ENCODE assay signal across 12 cellular contexts in the genomic region with DNA sequence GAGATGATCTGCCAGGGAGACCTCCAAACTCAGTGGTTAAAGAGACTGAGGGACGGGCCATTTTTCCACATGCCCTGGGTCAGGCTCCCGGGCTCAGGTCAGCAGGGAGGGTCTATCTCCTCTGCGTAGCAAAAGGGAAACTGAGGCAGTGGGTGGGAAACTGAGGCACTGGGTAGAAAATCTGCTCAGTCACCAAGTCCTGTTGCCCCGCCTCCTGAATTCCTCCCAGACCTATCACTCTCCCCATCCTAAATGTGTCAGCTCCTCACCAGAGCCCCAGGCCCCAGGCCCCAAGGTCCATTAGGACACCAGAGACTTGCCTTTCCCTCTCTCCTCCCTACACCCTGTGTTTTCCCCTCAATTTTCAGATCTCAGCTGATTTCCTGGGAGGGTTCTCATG. TPM values are rescaled to one million over a fixed set of nuclear protein-coding genes. Genes with fewer than 3 reads are reported as not detected.
DNase-seq lines count a peak whose midpoint lies in the region; TF ChIP-seq lines count a peak whose summit lies in the region.
"Had no signal": no experiment of that assay in that cellular context is flagged by ENCODE, and none has a peak within 500 bp of the region (broad histone marks: within the 10 kb centered on the region; RNA-seq: fewer than 3 reads in every experiment).

No MANE protein-coding gene starts in this region.

- no peak overlapping the region for H3K27ac ChIP-seq in WERI-Rb-1
- H3K27ac ChIP-seq in right atrium auricular region = no peak overlapping the region
- H3K27ac ChIP-seq in suprapubic skin = no peak overlapping the region
- H3K27ac ChIP-seq in mesendoderm (ENCODE audit: low read depth, low read length) = no peak overlapping the region
- H3K27ac ChIP-seq: hepatocyte had no signal

- H3K36me3 Mint-ChIP-seq in activated CD4-positive, alpha-beta T cell treated with anti-CD3 and anti-CD28 coated beads, Interleukin-2, amount 10 ng/mL, durations not matched to agents 7 days and 5 days (ENCODE audit: low read depth) = peaks cover 18% of the 10 kb centered on the region

- no peak overlapping the region for H3K4me3 ChIP-seq in WERI-Rb-1 (ENCODE audit: low read depth, low read length)
- H3K4me3 ChIP-seq in right atrium auricular region = no peak overlapping the region
- no peak overlapping the region for H3K4me3 ChIP-seq in suprapubic skin
- H3K4me3 ChIP-seq in mesendoderm (ENCODE audit: low read length) = no peak overlapping the region
- H3K4me3 ChIP-seq: hepatocyte, skin epidermis had no signal

- no peak overlapping the region for H3K4me2 ChIP-seq in mesendoderm (ENCODE audit: low read length)
- H3K4me2 ChIP-seq: hepatocyte had no signal

- H3K56ac ChIP-seq in mesendoderm (ENCODE audit: low read length) = no peak overlapping the region

- POLR2A ChIA-PET in activated CD4-positive, alpha-beta T cell treated with anti-CD3 and anti-CD28 coated beads, Interleukin-2, amount 10 ng/mL, durations not matched to agents 7 days and 5 days (lab: Charles Lee) = no interaction called here

- H3K4me1 ChIP-seq in right atrium auricular region (peaks cover 0 to 39% of the 10 kb centered on the region in 2 donors), suprapubic skin (peaks cover 35% of the 10 kb centered on the region), mesendoderm (ENCODE audit: control insufficient read depth, low read depth, low read length) (no peaks in the 10 kb centered on the region)

- no peak overlapping the region for H3K23ac ChIP-seq in mesendoderm (ENCODE audit: low read length)

- WGBS in suprapubic skin = 94% methylated on average over 4 of the region's 4 CpGs
- whole genome bisulfite sequencing in mesendoderm (ENCODE audit: extremely low coverage, insufficient coverage, low lambda C conversion rate) = no CpG with 5 or more reads among the region's 4 CpGs

- no peaks in the 10 kb centered on the region for H3K9me3 Mint-ChIP-seq in activated CD4-positive, alpha-beta T cell treated with anti-CD3 and anti-CD28 coated beads, Interleukin-2, amount 10 ng/mL, durations not matched to agents 7 days and 5 days

- H3K27me3 Mint-ChIP-seq in activated CD4-positive, alpha-beta T cell treated with anti-CD3 and anti-CD28 coated beads, Interleukin-2, amount 10 ng/mL, durations not matched to agents 7 days and 5 days = no peaks in the 10 kb centered on the region

- H3K27ac Mint-ChIP-seq in activated CD4-positive, alpha-beta T cell treated with anti-CD3 and anti-CD28 coated beads, Interleukin-2, amount 10 ng/mL, durations not matched to agents 7 days and 5 days = peak overlapping the region; percentile 60

- H3K9me3 ChIP-seq in WERI-Rb-1 (ENCODE audit: severe bottlenecking) (no peaks in the 10 kb centered on the region), right atrium auricular region (no peaks in the 10 kb centered on the region), suprapubic skin (no peaks in the 10 kb centered on the region)

- TF ChIP-seq POLR2A in suprapubic skin (IDR thresholded peaks at IDR 0.05) = no peak

- no peak overlapping the region for H2AK5ac ChIP-seq in mesendoderm (ENCODE audit: low read length)

- peak; percentile 5 for DNase-seq in activated CD4-positive, alpha-beta T cell treated with anti-CD3 and anti-CD28 coated beads, Interleukin-2, amount 10 ng/mL, durations not matched to agents 7 days and 5 days
- DNase-seq in activated CD4-positive, alpha-beta T cell treated with anti-CD3 and anti-CD28 coated beads for 1 hour = no peak
- DNase-seq in WERI-Rb-1 (peak; percentile 5), right atrium auricular region (ENCODE audit: low spot score) (peak; percentile 38), suprapubic skin (ENCODE audit: low spot score in 2 of 2) (peak; percentile 20 to 41), RKO (ENCODE audit: low spot score) (no peak), mesendoderm (no peak), NCI-H2029 (lab: John Stamatoyannopoulos, UW) (no peak)
- DNase-seq: ACHN, NCI-H2107 had no signal

- H3K79me2 ChIP-seq in mesendoderm (ENCODE audit: control insufficient read depth, insufficient read depth, low read length) = peaks cover 2% of the 10 kb centered on the region

- TF ChIP-seq CTCF in WERI-Rb-1 (IDR thresholded peaks at IDR 0.05; ENCODE audit: low read depth, low read length) (no peak), right atrium auricular region (IDR thresholded peaks at IDR 0.05) (no peak), suprapubic skin (IDR thresholded peaks at IDR 0.05) (no peak)

- H3K18ac ChIP-seq in mesendoderm (ENCODE audit: low read length) = no peak overlapping the region

- H3K36me3 ChIP-seq in WERI-Rb-1 (peaks cover 59% of the 10 kb centered on the region), right atrium auricular region (peaks cover 24% of the 10 kb centered on the region), suprapubic skin (peaks cover 17% of the 10 kb centered on the region), mesendoderm (ENCODE audit: control insufficient read depth, insufficient read depth, low read length) (no peaks in the 10 kb centered on the region)

- no peak overlapping the region for H4K8ac ChIP-seq in mesendoderm (ENCODE audit: low read depth, low read length)

- H3K4me1 Mint-ChIP-seq in activated CD4-positive, alpha-beta T cell treated with anti-CD3 and anti-CD28 coated beads, Interleukin-2, amount 10 ng/mL, durations not matched to agents 7 days and 5 days = peaks cover 35% of the 10 kb centered on the region

- H2BK5ac ChIP-seq in mesendoderm (ENCODE audit: low read length) = no peak overlapping the region

- no peak overlapping the region for H4K5ac ChIP-seq in mesendoderm (ENCODE audit: low read length)

- no peak for TF ChIP-seq EP300 in suprapubic skin (IDR thresholded peaks at IDR 0.05)

- H3K4me3 Mint-ChIP-seq in activated CD4-positive, alpha-beta T cell treated with anti-CD3 and anti-CD28 coated beads, Interleukin-2, amount 10 ng/mL, durations not matched to agents 7 days and 5 days = no peak overlapping the region

- CTCF ChIA-PET in activated CD4-positive, alpha-beta T cell treated with anti-CD3 and anti-CD28 coated beads, Interleukin-2, amount 10 ng/mL, durations not matched to agents 7 days and 5 days (lab: Charles Lee) = interaction anchor here (1.3 kb wide), 1 partner anchor 14 kb away, joined by 4 read pairs; no protein-coding TSS in a partner anchor

- no peak overlapping the region for H3K9ac ChIP-seq in mesendoderm (ENCODE audit: low read length)

- no peak overlapping the region for H2BK15ac ChIP-seq in mesendoderm (replicated peaks; ENCODE audit: low read depth)

- no peak overlapping the region for H3K4ac ChIP-seq in mesendoderm (ENCODE audit: low read depth, low read length)

- peaks cover 6% of the 10 kb centered on the region for H3K79me1 ChIP-seq in mesendoderm (ENCODE audit: low read length)

- H2BK120ac ChIP-seq in mesendoderm (ENCODE audit: low read depth, low read length) = no peak overlapping the region

- no peaks in the 10 kb centered on the region for H3K27me3 ChIP-seq in WERI-Rb-1 (ENCODE audit: insufficient read depth, low read depth, severe bottlenecking)
- no peaks in the 10 kb centered on the region for H3K27me3 ChIP-seq in right atrium auricular region
- H3K27me3 ChIP-seq in suprapubic skin = no peaks in the 10 kb centered on the region
- H3K27me3 ChIP-seq in mesendoderm (ENCODE audit: insufficient read depth, low read length, poor library complexity) = no peaks in the 10 kb centered on the region
- H3K27me3 ChIP-seq: hepatocyte had no signal

RNA-seq across cellular contexts. Expression of gene CD320, which starts 2.4 kb away (rescaled TPM):
- total RNA-seq in activated CD4-positive, alpha-beta T cell treated with anti-CD3 and anti-CD28 coated beads, Interleukin-2, amount 10 ng/mL, durations not matched to agents 7 days and 5 days = 10 to 100 TPM; 32.1 to 36.3 TPM
- total RNA-seq in right atrium auricular region (10 to 100 TPM; 48.8 to 51.0 TPM), suprapubic skin (10 to 100 TPM; 11.8 to 41.0 (median 22.3) TPM)
- polyA plus RNA-seq in mesendoderm (2013, experiment 1 of 2) = 44.9 TPM
- 45.2 TPM for polyA plus RNA-seq in mesendoderm (2013, experiment 2 of 2)

RNA-seq across cellular contexts. Expression of gene NDUFA7, which starts 15.4 kb away (rescaled TPM):
- 10 to 100 TPM; 61.8 to 65.6 TPM for total RNA-seq in activated CD4-positive, alpha-beta T cell treated with anti-CD3 and anti-CD28 coated beads, Interleukin-2, amount 10 ng/mL, durations not matched to agents 7 days and 5 days
- total RNA-seq in right atrium auricular region = 10 to 100 TPM; 81.0 to 82.0 TPM
- 10 to 100 TPM; 23.3 to 38.7 (median 25.2) TPM for total RNA-seq in suprapubic skin
- polyA plus RNA-seq in mesendoderm (2013, experiment 1 of 2) = 140 TPM
- 141 TPM for polyA plus RNA-seq in mesendoderm (2013, experiment 2 of 2)

RNA-seq across cellular contexts. Expression of gene RPS28, which starts 15.5 kb away (rescaled TPM):
- 1,000 to 10,000 TPM; 1,480 to 2,023 TPM for total RNA-seq in activated CD4-positive, alpha-beta T cell treated with anti-CD3 and anti-CD28 coated beads, Interleukin-2, amount 10 ng/mL, durations not matched to agents 7 days and 5 days
- 100 to 1,000 TPM; 158 to 402 TPM for total RNA-seq in right atrium auricular region
- total RNA-seq in suprapubic skin = 1,000 to 10,000 TPM in 1 of 4 donors, 100 to 1,000 TPM in 3; 464 to 1,363 (median 834) TPM
- 1,804 TPM for polyA plus RNA-seq in mesendoderm (2013, experiment 1 of 2)
- polyA plus RNA-seq in mesendoderm (2013, experiment 2 of 2) = 1,761 TPM

RNA-seq across cellular contexts. Expression of gene KANK3, which starts 37.3 kb away (rescaled TPM):
- 1 to 10 TPM; 1.3 to 2.7 TPM for total RNA-seq in activated CD4-positive, alpha-beta T cell treated with anti-CD3 and anti-CD28 coated beads, Interleukin-2, amount 10 ng/mL, durations not matched to agents 7 days and 5 days
- total RNA-seq in right atrium auricular region (10 to 100 TPM; 12.8 to 18.4 TPM), suprapubic skin (1 to 10 TPM in 3 of 4 donors, under 1 TPM in 1; 0.83 to 7.9 (median 4.3) TPM)
- polyA plus RNA-seq in mesendoderm (2013, experiment 1 of 2) = 0.41 TPM
- 0.50 TPM for polyA plus RNA-seq in mesendoderm (2013, experiment 2 of 2)

RNA-seq across cellular contexts. Expression of gene ANGPTL4, which starts 58.2 kb away (rescaled TPM):
- not detected for total RNA-seq in activated CD4-positive, alpha-beta T cell treated with anti-CD3 and anti-CD28 coated beads, Interleukin-2, amount 10 ng/mL, durations not matched to agents 7 days and 5 days
- 10 to 100 TPM; 32.6 to 69.1 TPM for total RNA-seq in right atrium auricular region
- total RNA-seq in suprapubic skin = 10 to 100 TPM; 15.3 to 56.4 (median 19.1) TPM
- polyA plus RNA-seq in mesendoderm (2013, experiment 1 of 2) = 0.22 TPM
- 0.18 TPM for polyA plus RNA-seq in mesendoderm (2013, experiment 2 of 2)

Comparison
In these comparisons a context has a peak if more than half of its experiments do, and no peak if none do; other contexts are left out.
1. DNase-seq: peak in activated CD4-positive, alpha-beta T cell treated with anti-CD3 and anti-CD28 coated beads, Interleukin-2, amount 10 ng/mL, durations not matched to agents 7 days and 5 days (single experiment), WERI-Rb-1 (single experiment), right atrium auricular region (single experiment) and suprapubic skin (2 of 2); none in activated CD4-positive, alpha-beta T cell treated with anti-CD3 and anti-CD28 coated beads for 1 hour (single experiment), RKO (single experiment), mesendoderm (single experiment) and NCI-H2029 (single experiment).